In the genomic region with DNA sequence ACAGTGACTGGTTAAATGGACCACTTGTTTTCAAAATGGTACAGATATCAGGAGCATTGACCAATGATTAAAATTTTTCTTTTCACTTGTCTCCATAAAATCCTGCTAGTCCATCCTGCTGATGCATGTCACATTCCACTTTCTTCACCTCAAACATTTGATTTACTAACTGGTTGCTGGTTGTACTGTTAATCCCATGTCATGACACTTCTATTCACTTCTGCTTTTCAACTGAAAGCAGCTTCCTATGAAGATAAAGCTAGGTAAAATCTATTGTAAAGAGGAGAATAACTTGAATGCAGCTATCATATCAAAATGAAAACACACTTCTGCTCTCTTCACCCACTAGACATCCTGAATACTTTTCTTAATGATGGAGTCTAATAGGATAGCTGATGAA, we compare ENCODE assay signal across 23 cellular contexts.
"Had no signal": no experiment of that assay in that cellular context is flagged by ENCODE, and none has a peak within 500 bp of the region (broad histone marks: within the 10 kb centered on the region; RNA-seq: fewer than 3 reads in every experiment).

No MANE protein-coding gene starts in this region.

- H3K36me3 ChIP-seq: adrenal gland, MG63, Peyer's patch, WERI-Rb-1 had no signal

- DNase-seq: activated CD4-positive, alpha-beta memory T cell treated with anti-CD3 and anti-CD28 coated beads, Interleukin-2, amount 10 ng/mL, durations not matched to agents 7 days and 5 days; activated CD4-positive, alpha-beta T cell treated with anti-CD3 and anti-CD28 coated beads for 36 hours; activated CD4-positive, alpha-beta T cell treated with anti-CD3 and anti-CD28 coated beads, Interleukin-2, amount 50 U/mL, for 1 hour; activated gamma-delta T cell; activated naive CD4-positive, alpha-beta T cell treated with anti-CD3 and anti-CD28 coated beads, Interleukin-2, amount 10 ng/mL, durations not matched to agents 7 days and 5 days; activated naive CD8-positive, alpha-beta T cell treated with anti-CD3 and anti-CD28 coated beads, Interleukin-2, amount 10 ng/mL, durations not matched to agents 7 days and 5 days; activated T-cell treated with anti-CD3 and anti-CD28 coated beads for 4 hours; activated T-cell treated with anti-CD3 and anti-CD28 coated beads, Interleukin-2, amount 50 U/mL, for 48 hours; adrenal gland; anterior cingulate cortex; cerebellar nuclear complex; MG63; NCI-H1092 treated with DMSO at 0.1 percent for 48 hours; NCI-H1436; NCI-H1694 treated with DMSO at 0.1 percent for 48 hours; NCI-H2081; NCI-H510A treated with DMSO at 0.1 percent for 48 hours; NCI-H69; Peyer's patch; Right ventricle myocardium superior; WERI-Rb-1 had no signal

- H3K9me3 ChIP-seq: adrenal gland, MG63, Peyer's patch had no signal

- H3K27ac ChIP-seq: adrenal gland, Peyer's patch, RWPE1, WERI-Rb-1 had no signal

- FAIRE-seq: colon had no signal

- H3K4me1 ChIP-seq: adrenal gland, Peyer's patch had no signal

- H3K27me3 ChIP-seq: adrenal gland, MG63, Peyer's patch had no signal

- H3K4me3 ChIP-seq: adrenal gland, MG63, Peyer's patch had no signal
